ENCODE assay signal across 8 cellular contexts in the genomic region with DNA sequence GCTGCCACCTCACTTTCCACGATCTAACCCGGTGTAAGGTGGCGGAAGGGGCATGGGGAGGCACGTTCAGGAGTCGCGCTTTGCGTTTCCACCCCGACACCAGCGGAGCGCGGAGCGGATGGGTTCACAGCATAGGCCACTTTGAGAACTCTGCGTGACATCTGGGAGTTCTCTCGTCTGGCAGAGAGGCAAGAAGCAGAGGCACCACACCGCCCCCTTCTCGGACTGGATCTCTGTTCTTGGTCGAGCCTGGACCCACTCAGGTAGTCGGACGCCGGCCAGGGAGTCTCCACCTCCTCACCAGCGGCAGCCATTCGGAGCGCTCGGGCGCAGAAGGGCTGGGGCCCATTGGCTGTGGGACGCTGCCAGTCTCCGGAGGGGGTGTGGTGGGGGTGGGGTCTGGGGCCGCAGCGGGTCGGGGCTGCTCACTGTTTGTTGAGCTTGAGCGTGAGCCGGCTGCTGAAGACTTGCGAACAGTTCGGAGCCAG. TPM values are rescaled to one million over a fixed set of nuclear protein-coding genes. Genes with fewer than 3 reads are reported as not detected.
A peak's percentile ranks its signal among the peaks of the same experiment; 100 is the strongest.
DNase-seq lines count a peak whose midpoint lies in the region; ATAC-seq and TF ChIP-seq lines count a peak whose summit lies in the region.

DACH2 (plus strand) TSS at position 428 of the 488 bp plus-strand sequence.

- peak within 1 kb of the TSS; percentile 50 for H3K4me3 ChIP-seq in GM12865 (ENCODE audit: low read depth, low read length)
- peak within 1 kb of the TSS; percentile 43 for H3K4me3 ChIP-seq in fibroblast of villous mesenchyme (ENCODE audit: low read depth, low read length)
- H3K4me3 ChIP-seq in naive thymus-derived CD4-positive, alpha-beta T cell (ENCODE audit: low read length): no peak within 1 kb of the TSS
- peak within 1 kb of the TSS; percentile 68 to 70 for H3K4me3 ChIP-seq in stomach smooth muscle (ENCODE audit: low read length in 2 of 2)

- no peaks in the 10 kb centered on the region for H3K36me3 ChIP-seq in naive thymus-derived CD4-positive, alpha-beta T cell (ENCODE audit: control insufficient read depth in 2 of 3, insufficient read depth in 3 of 3, low read length in 3 of 3)
- no peaks in the 10 kb centered on the region for H3K36me3 ChIP-seq in stomach smooth muscle (ENCODE audit: control insufficient read depth in 2 of 2, insufficient read depth in 2 of 2, low read length in 2 of 2)

- peaks cover 15% of the 10 kb centered on the region for H3K27me3 Mint-ChIP-seq in activated T-helper 1 cell treated with anti-CD3 and anti-CD28 coated beads, Interleukin-12 subunit alpha, Interleukin-12 subunit beta, Interleukin-2, Interleukin-4 antibody, amounts not matched to agents 30 ng/mL and 10 ng/mL and 1 ng/mL, durations not matched to agents 14 hours and 24 hours and 36 hours (ENCODE audit: insufficient read depth)
- peaks cover 22 to 36% (median 34%) of the 10 kb centered on the region in 5 donors for H3K27me3 Mint-ChIP-seq in naive thymus-derived CD4-positive, alpha-beta T cell

- TF ChIP-seq CTCF in GM12865 (IDR thresholded peaks at IDR 0.05; ENCODE audit: insufficient read depth, low read depth, low read length, missing control alignments) (no peak), fibroblast of villous mesenchyme (IDR thresholded peaks at IDR 0.05; ENCODE audit: insufficient read depth, low read depth, low read length) (no peak)

- no peak within 1 kb of the TSS for H3K9ac ChIP-seq in stomach smooth muscle (ENCODE audit: low read length in 2 of 2)

- no peaks in the 10 kb centered on the region for H3K9me3 Mint-ChIP-seq in activated T-helper 1 cell treated with anti-CD3 and anti-CD28 coated beads, Interleukin-12 subunit alpha, Interleukin-12 subunit beta, Interleukin-2, Interleukin-4 antibody, amounts not matched to agents 30 ng/mL and 10 ng/mL and 1 ng/mL, durations not matched to agents 14 hours and 24 hours and 36 hours
- H3K9me3 Mint-ChIP-seq in naive thymus-derived CD4-positive, alpha-beta T cell: peaks cover 0 to 2% (median 0%) of the 10 kb centered on the region in 11 donors

- peak; percentile 77 for DNase-seq in GM12865 (ENCODE audit: low read depth)
- DNase-seq in NCI-H2196 treated with DMSO at 0.1 percent for 48 hours (lab: John Stamatoyannopoulos, UW; ENCODE audit: unreplicated experiment): peak; percentile 34
- DNase-seq in activated T-helper 1 cell treated with anti-CD3 and anti-CD28 coated beads, Interleukin-12 subunit alpha, Interleukin-12 subunit beta, Interleukin-2, Interleukin-4 antibody, amounts not matched to agents 30 ng/mL and 10 ng/mL and 1 ng/mL, durations not matched to agents 14 hours and 24 hours and 36 hours (ENCODE audit: low spot score): peak; percentile 6
- peak; percentile 25 for DNase-seq in fibroblast of villous mesenchyme (ENCODE audit: low read depth)
- peak in 8 of 9 donors; percentile 2 to 39 (median 17) for DNase-seq in naive thymus-derived CD4-positive, alpha-beta T cell
- DNase-seq in DMS153 (lab: John Stamatoyannopoulos, UW): no peak

- peak within 1 kb of the TSS; percentile 72 for H3K4me3 Mint-ChIP-seq in activated T-helper 1 cell treated with anti-CD3 and anti-CD28 coated beads, Interleukin-12 subunit alpha, Interleukin-12 subunit beta, Interleukin-2, Interleukin-4 antibody, amounts not matched to agents 30 ng/mL and 10 ng/mL and 1 ng/mL, durations not matched to agents 14 hours and 24 hours and 36 hours
- peak within 1 kb of the TSS; percentile 67 to 81 (median 75) for H3K4me3 Mint-ChIP-seq in naive thymus-derived CD4-positive, alpha-beta T cell

- CTCF ChIA-PET in naive thymus-derived CD4-positive, alpha-beta T cell (lab: Charles Lee): no interaction called here

- no peak within 1 kb of the TSS for H3K27ac Mint-ChIP-seq in activated T-helper 1 cell treated with anti-CD3 and anti-CD28 coated beads, Interleukin-12 subunit alpha, Interleukin-12 subunit beta, Interleukin-2, Interleukin-4 antibody, amounts not matched to agents 30 ng/mL and 10 ng/mL and 1 ng/mL, durations not matched to agents 14 hours and 24 hours and 36 hours
- no peak within 1 kb of the TSS for H3K27ac Mint-ChIP-seq in naive thymus-derived CD4-positive, alpha-beta T cell

- H3K4me1 ChIP-seq in naive thymus-derived CD4-positive, alpha-beta T cell (ENCODE audit: control insufficient read depth in 2 of 2, insufficient read depth in 2 of 2, low read length in 2 of 2): peaks cover 0 to 9% of the 10 kb centered on the region in 2 donors
- H3K4me1 ChIP-seq in stomach smooth muscle (ENCODE audit: control insufficient read depth, insufficient read depth, low read length): peaks cover 11% of the 10 kb centered on the region

- no peak within 1 kb of the TSS for H3K27ac ChIP-seq in naive thymus-derived CD4-positive, alpha-beta T cell (ENCODE audit: low read depth, low read length)
- no peak within 1 kb of the TSS for H3K27ac ChIP-seq in stomach smooth muscle (ENCODE audit: low read length)

- H3K27me3 ChIP-seq in naive thymus-derived CD4-positive, alpha-beta T cell (ENCODE audit: control insufficient read depth in 2 of 2, insufficient read depth in 2 of 2, low read length in 2 of 2): peaks cover 0 to 3% of the 10 kb centered on the region in 2 donors
- peaks cover 7 to 16% of the 10 kb centered on the region in 2 donors for H3K27me3 ChIP-seq in stomach smooth muscle (ENCODE audit: control insufficient read depth in 1 of 2, insufficient read depth in 2 of 2, low read length in 2 of 2)

- no peaks in the 10 kb centered on the region for H3K9me3 ChIP-seq in naive thymus-derived CD4-positive, alpha-beta T cell (ENCODE audit: control insufficient read depth in 2 of 3, low read length in 3 of 3)
- no peaks in the 10 kb centered on the region for H3K9me3 ChIP-seq in stomach smooth muscle (ENCODE audit: control insufficient read depth in 2 of 2, low read length in 2 of 2)

- POLR2A ChIA-PET in naive thymus-derived CD4-positive, alpha-beta T cell (lab: Charles Lee): no interaction called here

- H3K4me1 Mint-ChIP-seq in activated T-helper 1 cell treated with anti-CD3 and anti-CD28 coated beads, Interleukin-12 subunit alpha, Interleukin-12 subunit beta, Interleukin-2, Interleukin-4 antibody, amounts not matched to agents 30 ng/mL and 10 ng/mL and 1 ng/mL, durations not matched to agents 14 hours and 24 hours and 36 hours (ENCODE audit: low read depth): no peaks in the 10 kb centered on the region
- peaks cover under 1 to 14% (median 11%) of the 10 kb centered on the region in 7 donors for H3K4me1 Mint-ChIP-seq in naive thymus-derived CD4-positive, alpha-beta T cell

- H3K36me3 Mint-ChIP-seq in activated T-helper 1 cell treated with anti-CD3 and anti-CD28 coated beads, Interleukin-12 subunit alpha, Interleukin-12 subunit beta, Interleukin-2, Interleukin-4 antibody, amounts not matched to agents 30 ng/mL and 10 ng/mL and 1 ng/mL, durations not matched to agents 14 hours and 24 hours and 36 hours (ENCODE audit: low read depth): no peaks in the 10 kb centered on the region
- no peaks in the 10 kb centered on the region for H3K36me3 Mint-ChIP-seq in naive thymus-derived CD4-positive, alpha-beta T cell

- peak; percentile 100 for ATAC-seq in HG02588 (IDR thresholded peaks at IDR 0.05; ENCODE audit: unreplicated experiment)
- ATAC-seq in naive thymus-derived CD4-positive, alpha-beta T cell: peak; percentile 75

- intact Hi-C loops in activated T-helper 1 cell treated with anti-CD3 and anti-CD28 coated beads, Interleukin-12 subunit alpha, Interleukin-12 subunit beta, Interleukin-2, Interleukin-4 antibody, amounts not matched to agents 30 ng/mL and 10 ng/mL and 1 ng/mL, durations not matched to agents 14 hours and 24 hours and 36 hours (cut with micrococcal nuclease): no loop called here
- intact Hi-C loops in naive thymus-derived CD4-positive, alpha-beta T cell (cut with micrococcal nuclease): no loop called here

RNA-seq across cellular contexts. Expression of gene DACH2, which starts in this region (rescaled TPM):
- not detected in 2 replicates for total RNA-seq in activated T-helper 1 cell treated with anti-CD3 and anti-CD28 coated beads, Interleukin-12 subunit alpha, Interleukin-12 subunit beta, Interleukin-2, Interleukin-4 antibody, amounts not matched to agents 30 ng/mL and 10 ng/mL and 1 ng/mL, durations not matched to agents 14 hours and 24 hours and 36 hours
- total RNA-seq in fibroblast of villous mesenchyme: under 0.01 and 0.32 TPM in 2 replicates
- total RNA-seq in naive thymus-derived CD4-positive, alpha-beta T cell: not detected
- polyA plus RNA-seq in naive thymus-derived CD4-positive, alpha-beta T cell: not detected

Comparison
In these comparisons a context has a peak if more than half of its experiments do, and no peak if none do; other contexts are left out.
1. Peak in DNase-seq in activated T-helper 1 cell treated with anti-CD3 and anti-CD28 coated beads, Interleukin-12 subunit alpha, Interleukin-12 subunit beta, Interleukin-2, Interleukin-4 antibody, amounts not matched to agents 30 ng/mL and 10 ng/mL and 1 ng/mL, durations not matched to agents 14 hours and 24 hours and 36 hours; RNA of the gene not detected or under 1 TPM.
2. Peak in DNase-seq and H3K4me3 ChIP-seq in fibroblast of villous mesenchyme; RNA of the gene not detected or under 1 TPM.
3. Peak in DNase-seq and ATAC-seq in naive thymus-derived CD4-positive, alpha-beta T cell; RNA of the gene not detected or under 1 TPM.